ENCODE assay signal across 17 cellular contexts in genomic region chr3:193863657-193864323, GRCh38.
A peak's percentile ranks its signal among the peaks of the same experiment; 100 is the strongest.
DNase-seq lines count a peak whose midpoint lies in the region; ATAC-seq and TF ChIP-seq lines count a peak whose summit lies in the region.
"Had no signal": no experiment of that assay in that cellular context is flagged by ENCODE, and none has a peak within 500 bp of the region (broad histone marks: within the 10 kb centered on the region; RNA-seq: fewer than 3 reads in every experiment).

No MANE protein-coding gene starts in this region.

- H2AK5ac ChIP-seq in trophoblast cell (ENCODE audit: low read length) = no peak overlapping the region

- no peak for ATAC-seq in GM18519 (IDR thresholded peaks at IDR 0.05; ENCODE audit: low FRiP score, unreplicated experiment)
- no peak for ATAC-seq in HG02885 (IDR thresholded peaks at IDR 0.05; ENCODE audit: poor library complexity, unreplicated experiment)
- ATAC-seq: T-cell had no signal

- TF ChIP-seq CTCF in right atrium auricular region (IDR thresholded peaks at IDR 0.05) = no peak
- TF ChIP-seq CTCF in stomach (IDR thresholded peaks at IDR 0.05) = no peak

- peaks cover 2% of the 10 kb centered on the region for H3K79me1 ChIP-seq in trophoblast cell (ENCODE audit: low read length)

- TF ChIP-seq POLR2A in stomach (IDR thresholded peaks at IDR 0.05) = no peak

- H2BK120ac ChIP-seq in trophoblast cell (ENCODE audit: insufficient read depth, low read length, poor library complexity) = no peak overlapping the region

- no peak overlapping the region for H2AFZ ChIP-seq in trophoblast cell (ENCODE audit: insufficient read depth, low read length, poor library complexity)

- peak overlapping the region; percentile 13 to 66 for H3K27ac ChIP-seq in right atrium auricular region
- H3K27ac ChIP-seq in stomach = no peak overlapping the region
- H3K27ac ChIP-seq in trophoblast cell (ENCODE audit: low read depth, low read length) = no peak overlapping the region
- H3K27ac ChIP-seq: coronary artery had no signal

- H3K4me3 ChIP-seq in right atrium auricular region (no peak overlapping the region), stomach (no peak overlapping the region), trophoblast cell (ENCODE audit: low read depth, low read length) (no peak overlapping the region)
- H3K4me3 ChIP-seq: coronary artery, HAP-1 had no signal

- no peak overlapping the region for H3K4ac ChIP-seq in trophoblast cell (ENCODE audit: low read depth, low read length)

- no peak overlapping the region for H4K8ac ChIP-seq in trophoblast cell (ENCODE audit: low read depth, low read length)

- TF ChIP-seq EP300 in stomach (IDR thresholded peaks at IDR 0.05) = peak; percentile 16

- no peak overlapping the region for H3K4me2 ChIP-seq in trophoblast cell (ENCODE audit: low read length)

- WGBS in stomach, 5 donors = 71 to 84% (median 77%) methylated on average over 9 of the region's 9 CpGs
- WGBS in trophoblast cell (ENCODE audit: extremely low coverage, insufficient coverage, insufficient read length) = no CpG with 5 or more reads among the region's 9 CpGs

- H3K18ac ChIP-seq in trophoblast cell (ENCODE audit: low read length) = no peak overlapping the region

- no peak overlapping the region for H3K9ac ChIP-seq in trophoblast cell (ENCODE audit: low read length)

- DNase-seq in EH (ENCODE audit: low read depth) (peak; percentile 34), amniotic epithelial cell (ENCODE audit: low read depth) (peak; percentile 29), right atrium auricular region (ENCODE audit: low spot score) (no peak), stomach (no peak), trophoblast cell (no peak)
- DNase-seq: activated CD4-positive, alpha-beta T cell treated with anti-CD3 and anti-CD28 coated beads, Interleukin-2, amount 10 ng/mL, durations not matched to agents 7 days and 5 days; activated naive CD8-positive, alpha-beta T cell treated with anti-CD3 and anti-CD28 coated beads, Interleukin-2, amount 10 ng/mL, durations not matched to agents 7 days and 5 days; head of caudate nucleus; NCI-H1417 treated with DMSO at 0.1 percent for 48 hours; NCI-H2171; NCI-H526 treated with DMSO at 0.1 percent for 48 hours; SHP77; T-cell had no signal

- H3K36me3 ChIP-seq in right atrium auricular region (no peaks in the 10 kb centered on the region), stomach (no peaks in the 10 kb centered on the region), trophoblast cell (ENCODE audit: control insufficient read depth in 1 of 2, insufficient read depth in 2 of 2, low read length in 2 of 2) (no peaks in the 10 kb centered on the region)
- H3K36me3 ChIP-seq: HAP-1 had no signal

- H4K91ac ChIP-seq in trophoblast cell (ENCODE audit: low read depth, low read length) = no peak overlapping the region

- no peak overlapping the region for H4K12ac ChIP-seq in trophoblast cell (ENCODE audit: low read depth, low read length)

- no peaks in the 10 kb centered on the region for H3K79me2 ChIP-seq in trophoblast cell (ENCODE audit: control insufficient read depth, insufficient read depth, low read length, poor library complexity)

- H3K4me1 ChIP-seq in right atrium auricular region = peaks cover 0 to 34% of the 10 kb centered on the region in 2 donors
- H3K4me1 ChIP-seq in stomach = peaks cover 2 to 31% (median 20%) of the 10 kb centered on the region in 4 donors
- H3K4me1 ChIP-seq in trophoblast cell (ENCODE audit: control insufficient read depth in 1 of 2, insufficient read depth in 2 of 2, low read length in 2 of 2) = peaks cover 5 to 16% of the 10 kb centered on the region in 2 experiments
- H3K4me1 ChIP-seq: HAP-1 had no signal

- H2BK5ac ChIP-seq in trophoblast cell (ENCODE audit: low read depth, low read length, poor library complexity) = no peak overlapping the region

- no peaks in the 10 kb centered on the region for H3K27me3 ChIP-seq in right atrium auricular region
- no peaks in the 10 kb centered on the region for H3K27me3 ChIP-seq in stomach
- H3K27me3 ChIP-seq in trophoblast cell (ENCODE audit: insufficient read depth, low read length) = no peaks in the 10 kb centered on the region

- no peak overlapping the region for H3K23ac ChIP-seq in trophoblast cell (ENCODE audit: low read length)

- H3K9me3 ChIP-seq in right atrium auricular region (no peaks in the 10 kb centered on the region), stomach (no peaks in the 10 kb centered on the region), trophoblast cell (ENCODE audit: insufficient read depth, low read depth, low read length) (no peaks in the 10 kb centered on the region)
- H3K9me3 ChIP-seq: HAP-1 had no signal

- H2BK12ac ChIP-seq in trophoblast cell (ENCODE audit: low read length) = no peak overlapping the region

- no peak overlapping the region for H3K14ac ChIP-seq in trophoblast cell (ENCODE audit: low read length)

- intact Hi-C loops in stomach (cut with DNase I; ENCODE audit: low total_unique reads) = no loop called here

Comparison
In these comparisons a context has a peak if more than half of its experiments do, and no peak if none do; other contexts are left out.
1. DNase-seq: peak in EH (single experiment) and amniotic epithelial cell (single experiment); none in right atrium auricular region (single experiment), stomach (single experiment) and trophoblast cell (0 of 2).
2. H3K27ac ChIP-seq: peak in right atrium auricular region (2 of 2); none in stomach (0 of 5) and trophoblast cell (single experiment).